Comparison of ENCODE assay signal across 27 cellular contexts in the genomic region with DNA sequence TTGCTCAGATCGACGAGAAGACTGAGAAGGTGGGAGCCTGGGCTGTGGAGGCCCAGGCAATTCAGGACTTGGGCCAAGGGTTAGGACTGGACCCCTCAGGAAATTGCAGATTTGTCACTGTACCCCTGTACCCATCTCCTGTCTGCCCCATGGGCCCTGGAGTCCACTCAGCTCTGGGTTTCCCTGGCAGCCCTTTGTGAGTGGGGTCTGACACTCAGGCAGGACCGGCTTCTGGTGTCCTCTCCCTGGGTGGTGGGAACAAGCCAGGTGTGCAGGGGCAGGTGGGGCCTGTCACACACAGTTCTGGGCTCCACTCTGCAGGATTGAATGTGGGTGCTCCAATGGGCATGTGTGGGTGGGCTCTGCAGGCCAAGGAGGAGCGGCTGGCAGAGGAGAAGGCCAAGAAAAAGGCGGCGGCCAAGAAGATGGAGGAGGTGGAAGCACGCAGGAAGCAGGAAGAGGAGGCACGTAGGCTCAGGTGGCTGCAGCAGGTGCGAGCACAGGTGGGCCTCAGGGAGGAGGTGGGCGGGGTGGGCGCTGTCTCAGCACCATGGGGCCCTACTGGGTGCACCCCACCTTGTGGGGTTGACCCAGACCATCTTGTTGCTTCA. TPM values are rescaled to one million over a fixed set of nuclear protein-coding genes. Genes with fewer than 3 reads are reported as not detected.
DNase-seq lines count a peak whose midpoint lies in the region; ATAC-seq and TF ChIP-seq lines count a peak whose summit lies in the region.
"Had no signal": no experiment of that assay in that cellular context is flagged by ENCODE, and none has a peak within 500 bp of the region (broad histone marks: within the 10 kb centered on the region; RNA-seq: fewer than 3 reads in every experiment).

No MANE protein-coding gene starts in this region.

- no peak overlapping the region for H3K9ac ChIP-seq in colonic mucosa (ENCODE audit: low read depth in 2 of 2, low read length in 2 of 2)

- TF ChIP-seq POLR2A in spleen (IDR thresholded peaks at IDR 0.05), result no peak

- ATAC-seq in GM19351 (IDR thresholded peaks at IDR 0.05; ENCODE audit: unreplicated experiment), result no peak
- ATAC-seq in activated T-helper 17 cell treated with anti-CD3 and anti-CD28 coated beads, Interleukin-2, amount 50 U/mL, for 72 hours (replicated peaks), result no peak
- ATAC-seq: A549, esophagus mucosa, foreskin keratinocyte, mucosa of descending colon, Panc1 had no signal

- intact Hi-C loops in activated CD4-positive, alpha-beta T cell treated with anti-CD3 and anti-CD28 coated beads, Interleukin-2, amount 10 ng/mL, durations not matched to agents 24 days and 14 days (cut with micrococcal nuclease), result no loop called here
- intact Hi-C loops in colonic mucosa (cut with DNase I), result no loop called here
- intact Hi-C loops in spleen (cut with DNase I; ENCODE audit: low total_unique reads), result no loop called here

- POLR2A ChIA-PET in activated CD4-positive, alpha-beta T cell treated with anti-CD3 and anti-CD28 coated beads, Interleukin-2, amount 10 ng/mL, durations not matched to agents 7 days and 5 days (lab: Charles Lee), result no interaction called here
- POLR2A ChIA-PET in HEK293 (lab: Yijun Ruan, JAX), result no interaction called here

- H3K4me1 Mint-ChIP-seq in activated CD4-positive, alpha-beta T cell treated with anti-CD3 and anti-CD28 coated beads, Interleukin-2, amount 10 ng/mL, durations not matched to agents 7 days and 5 days, result no peaks in the 10 kb centered on the region
- no peaks in the 10 kb centered on the region for H3K4me1 Mint-ChIP-seq in activated CD4-positive, alpha-beta T cell treated with anti-CD3 and anti-CD28 coated beads, Interleukin-2, amount 10 ng/mL, durations not matched to agents 24 days and 14 days
- H3K4me1 Mint-ChIP-seq in glutamatergic neuron (ENCODE audit: low read depth, unreplicated experiment), result peaks cover 5% of the 10 kb centered on the region
- H3K4me1 Mint-ChIP-seq in activated T-helper 17 cell treated with anti-CD3 and anti-CD28 coated beads, Interleukin-2, amount 50 U/mL, for 72 hours, result no peaks in the 10 kb centered on the region

- no peaks in the 10 kb centered on the region for H3K27me3 Mint-ChIP-seq in activated CD4-positive, alpha-beta T cell treated with anti-CD3 and anti-CD28 coated beads, Interleukin-2, amount 10 ng/mL, durations not matched to agents 7 days and 5 days
- H3K27me3 Mint-ChIP-seq in activated CD4-positive, alpha-beta T cell treated with anti-CD3 and anti-CD28 coated beads, Interleukin-2, amount 10 ng/mL, durations not matched to agents 24 days and 14 days, result no peaks in the 10 kb centered on the region
- H3K27me3 Mint-ChIP-seq in glutamatergic neuron (ENCODE audit: unreplicated experiment), result peaks cover 5% of the 10 kb centered on the region
- no peaks in the 10 kb centered on the region for H3K27me3 Mint-ChIP-seq in activated T-helper 17 cell treated with anti-CD3 and anti-CD28 coated beads, Interleukin-2, amount 50 U/mL, for 72 hours

- no peak overlapping the region for H3K4me3 ChIP-seq in HEK293 (ENCODE audit: low read depth, low read length)
- H3K4me3 ChIP-seq in colonic mucosa, result no peak overlapping the region
- no peak overlapping the region for H3K4me3 ChIP-seq in spleen
- H3K4me3 ChIP-seq: A549, mucosa of descending colon had no signal

- no peak for TF ChIP-seq CTCF in HEK293 (tag by site-specific recombination; IDR thresholded peaks at IDR 0.05)
- TF ChIP-seq CTCF in colonic mucosa (IDR thresholded peaks at IDR 0.05), result no peak
- no peak for TF ChIP-seq CTCF in spleen (IDR thresholded peaks at IDR 0.05 in 8 of 11, conservative IDR thresholded peaks at IDR 0.05 in 3 of 11)
- TF ChIP-seq CTCF in glutamatergic neuron (IDR thresholded peaks at IDR 0.05; ENCODE audit: partially characterized antibody, unreplicated experiment), result no peak

- no peaks in the 10 kb centered on the region for H3K27me3 ChIP-seq in colonic mucosa
- no peaks in the 10 kb centered on the region for H3K27me3 ChIP-seq in spleen (replicated peaks in 1 of 7)
- H3K27me3 ChIP-seq: foreskin keratinocyte had no signal

- peaks cover 0 to 100% of the 10 kb centered on the region in 2 experiments; a peak in 2 of 3 replicates for H3K36me3 ChIP-seq in HEK293 (ENCODE audit: control insufficient read depth in 2 of 2, insufficient read depth in 1 of 2, low read length in 2 of 2)
- H3K36me3 ChIP-seq in colonic mucosa, result peaks cover 7% of the 10 kb centered on the region
- peaks cover 3 to 100% (median 79%) of the 10 kb centered on the region in 6 donors for H3K36me3 ChIP-seq in spleen

- 93 to 99% (median 96%) methylated on average over 10 to 11 of the region's 11 CpGs for WGBS in spleen, 5 donors

- no peak for DNase-seq in activated CD4-positive, alpha-beta T cell treated with anti-CD3 and anti-CD28 coated beads, Interleukin-2, amount 10 ng/mL, durations not matched to agents 7 days and 5 days
- no peak for DNase-seq in activated CD4-positive, alpha-beta T cell treated with anti-CD3 and anti-CD28 coated beads, Interleukin-2, amount 10 ng/mL, durations not matched to agents 24 days and 14 days
- peak; percentile 13 for DNase-seq in colonic mucosa
- DNase-seq in spleen, result peak; percentile 51
- no peak for DNase-seq in glutamatergic neuron
- DNase-seq: activated CD4-positive, alpha-beta T cell treated with anti-CD3 and anti-CD28 coated beads, Interleukin-2, amount 50 U/mL, for 48 hours; cerebellar nuclear complex; effector CD8-positive, alpha-beta T cell; foreskin keratinocyte; HFFc6; hypothalamus; mucosa of descending colon; NCI-H1105 treated with DMSO at 0.1 percent for 48 hours; NCI-H2029; NCI-H526 treated with DMSO at 0.1 percent for 48 hours; WERI-Rb-1 had no signal

- H3K4me3 Mint-ChIP-seq in activated CD4-positive, alpha-beta T cell treated with anti-CD3 and anti-CD28 coated beads, Interleukin-2, amount 10 ng/mL, durations not matched to agents 7 days and 5 days, result no peak overlapping the region
- no peak overlapping the region for H3K4me3 Mint-ChIP-seq in activated CD4-positive, alpha-beta T cell treated with anti-CD3 and anti-CD28 coated beads, Interleukin-2, amount 10 ng/mL, durations not matched to agents 24 days and 14 days
- no peak overlapping the region for H3K4me3 Mint-ChIP-seq in glutamatergic neuron (ENCODE audit: unreplicated experiment)
- no peak overlapping the region for H3K4me3 Mint-ChIP-seq in activated T-helper 17 cell treated with anti-CD3 and anti-CD28 coated beads, Interleukin-2, amount 50 U/mL, for 72 hours
- H3K4me3 Mint-ChIP-seq: HFFc6 had no signal

- H3K9me3 ChIP-seq in HEK293 (ENCODE audit: control insufficient read depth, insufficient read depth, low read depth, low read length), result no peaks in the 10 kb centered on the region
- no peaks in the 10 kb centered on the region for H3K9me3 ChIP-seq in colonic mucosa
- H3K9me3 ChIP-seq in spleen, result no peaks in the 10 kb centered on the region
- H3K9me3 ChIP-seq: A549, mucosa of descending colon had no signal

- H3K36me3 Mint-ChIP-seq in activated CD4-positive, alpha-beta T cell treated with anti-CD3 and anti-CD28 coated beads, Interleukin-2, amount 10 ng/mL, durations not matched to agents 7 days and 5 days (ENCODE audit: low read depth), result peaks cover 65% of the 10 kb centered on the region
- peaks cover 60% of the 10 kb centered on the region for H3K36me3 Mint-ChIP-seq in activated CD4-positive, alpha-beta T cell treated with anti-CD3 and anti-CD28 coated beads, Interleukin-2, amount 10 ng/mL, durations not matched to agents 24 days and 14 days (ENCODE audit: low read depth)
- no peaks in the 10 kb centered on the region for H3K36me3 Mint-ChIP-seq in glutamatergic neuron (ENCODE audit: unreplicated experiment)
- peaks cover 69% of the 10 kb centered on the region for H3K36me3 Mint-ChIP-seq in activated T-helper 17 cell treated with anti-CD3 and anti-CD28 coated beads, Interleukin-2, amount 50 U/mL, for 72 hours (ENCODE audit: low read depth)

- CTCF ChIA-PET in activated CD4-positive, alpha-beta T cell treated with anti-CD3 and anti-CD28 coated beads, Interleukin-2, amount 10 ng/mL, durations not matched to agents 7 days and 5 days (lab: Charles Lee), result no interaction called here
- CTCF ChIA-PET in HEK293 (lab: Yijun Ruan, JAX), result interaction anchor here (0.8 kb wide), 1 partner anchor 10 kb away, joined by 5 read pairs; no protein-coding TSS in a partner anchor

- no peaks in the 10 kb centered on the region for H3K4me1 ChIP-seq in HEK293 (ENCODE audit: control insufficient read depth, insufficient read depth, low read length)
- no peaks in the 10 kb centered on the region for H3K4me1 ChIP-seq in colonic mucosa
- H3K4me1 ChIP-seq in spleen, result peaks cover 0 to 5% (median 0%) of the 10 kb centered on the region in 6 donors
- H3K4me1 ChIP-seq: A549, foreskin keratinocyte had no signal

- H3K9me3 Mint-ChIP-seq in activated CD4-positive, alpha-beta T cell treated with anti-CD3 and anti-CD28 coated beads, Interleukin-2, amount 10 ng/mL, durations not matched to agents 7 days and 5 days, result no peaks in the 10 kb centered on the region
- no peaks in the 10 kb centered on the region for H3K9me3 Mint-ChIP-seq in activated CD4-positive, alpha-beta T cell treated with anti-CD3 and anti-CD28 coated beads, Interleukin-2, amount 10 ng/mL, durations not matched to agents 24 days and 14 days
- peaks cover 2% of the 10 kb centered on the region for H3K9me3 Mint-ChIP-seq in glutamatergic neuron (ENCODE audit: unreplicated experiment)
- H3K9me3 Mint-ChIP-seq in activated T-helper 17 cell treated with anti-CD3 and anti-CD28 coated beads, Interleukin-2, amount 50 U/mL, for 72 hours, result no peaks in the 10 kb centered on the region
- H3K9me3 Mint-ChIP-seq: HFFc6 had no signal

- peak overlapping the region; percentile 31 for H3K27ac Mint-ChIP-seq in activated CD4-positive, alpha-beta T cell treated with anti-CD3 and anti-CD28 coated beads, Interleukin-2, amount 10 ng/mL, durations not matched to agents 7 days and 5 days
- no peak overlapping the region for H3K27ac Mint-ChIP-seq in activated CD4-positive, alpha-beta T cell treated with anti-CD3 and anti-CD28 coated beads, Interleukin-2, amount 10 ng/mL, durations not matched to agents 24 days and 14 days
- no peak overlapping the region for H3K27ac Mint-ChIP-seq in glutamatergic neuron (ENCODE audit: unreplicated experiment)
- H3K27ac Mint-ChIP-seq in activated T-helper 17 cell treated with anti-CD3 and anti-CD28 coated beads, Interleukin-2, amount 50 U/mL, for 72 hours, result no peak overlapping the region
- H3K27ac Mint-ChIP-seq: HFFc6 had no signal

- no peak overlapping the region for H3K27ac ChIP-seq in HEK293 (ENCODE audit: extremely low read depth, low read depth, low read length)
- no peak overlapping the region for H3K27ac ChIP-seq in colonic mucosa
- no peak overlapping the region for H3K27ac ChIP-seq in spleen
- H3K27ac ChIP-seq: A549, foreskin keratinocyte, WERI-Rb-1 had no signal

RNA-seq across cellular contexts. Expression of a gene that starts 21.6 kb away (rescaled TPM):
- total RNA-seq in activated CD4-positive, alpha-beta T cell treated with anti-CD3 and anti-CD28 coated beads, Interleukin-2, amount 10 ng/mL, durations not matched to agents 7 days and 5 days, result 100 to 1,000 TPM; 200 to 204 TPM
- total RNA-seq in activated CD4-positive, alpha-beta T cell treated with anti-CD3 and anti-CD28 coated beads, Interleukin-2, amount 10 ng/mL, durations not matched to agents 24 days and 14 days, result 95.0 and 102 TPM in 2 replicates
- total RNA-seq in colonic mucosa (10 to 100 TPM; 35.1 to 93.4 TPM), spleen (10 to 100 TPM; 22.2 to 32.4 (median 28.8) TPM), glutamatergic neuron (ENCODE audit: unreplicated experiment) (48.0 TPM)
- polyA plus RNA-seq in spleen, result 1 to 10 TPM; 1.8 to 5.3 (median 3.0) TPM
- total RNA-seq in activated T-helper 17 cell treated with anti-CD3 and anti-CD28 coated beads, Interleukin-2, amount 50 U/mL, for 72 hours, result 100 to 1,000 TPM; 125 to 142 TPM

RNA-seq across cellular contexts. Expression of a gene that starts 44.6 kb away (rescaled TPM):
- not detected for total RNA-seq in activated CD4-positive, alpha-beta T cell treated with anti-CD3 and anti-CD28 coated beads, Interleukin-2, amount 10 ng/mL, durations not matched to agents 7 days and 5 days
- not detected in 2 replicates for total RNA-seq in activated CD4-positive, alpha-beta T cell treated with anti-CD3 and anti-CD28 coated beads, Interleukin-2, amount 10 ng/mL, durations not matched to agents 24 days and 14 days
- total RNA-seq in colonic mucosa (not detected), spleen (not detected), glutamatergic neuron (ENCODE audit: unreplicated experiment) (not detected)
- polyA plus RNA-seq in spleen, result not detected
- total RNA-seq in activated T-helper 17 cell treated with anti-CD3 and anti-CD28 coated beads, Interleukin-2, amount 50 U/mL, for 72 hours, result not detected
- total RNA-seq: esophagus mucosa, foreskin keratinocyte, G401, HFFc6, lower leg skin, M059J, mucosa of descending colon, ureter had no signal
- polyA plus RNA-seq: A549, foreskin keratinocyte, neural cell had no signal

Comparison
In these comparisons a context has a peak if more than half of its experiments do, and no peak if none do; other contexts are left out.
1. DNase-seq: peak in colonic mucosa (single experiment) and spleen (single experiment); none in activated CD4-positive, alpha-beta T cell treated with anti-CD3 and anti-CD28 coated beads, Interleukin-2, amount 10 ng/mL, durations not matched to agents 7 days and 5 days (single experiment), activated CD4-positive, alpha-beta T cell treated with anti-CD3 and anti-CD28 coated beads, Interleukin-2, amount 10 ng/mL, durations not matched to agents 24 days and 14 days (single experiment) and glutamatergic neuron (single experiment).